Comparison of ENCODE assay signal across 1 cellular context in genomic region chr6:137882225-137882961, GRCh38.
TF ChIP-seq lines count a peak whose summit lies in the region.

No MANE protein-coding gene starts in this region.

TF ChIP-seq in HepG2, 621 proteins besides CTCF, POLR2A, EP300 and RAD21 (continued from another document):
- TF ChIP-seq BCL3 (CRISPR knock-in tag; IDR thresholded peaks at IDR 0.05), result no peak
- TF ChIP-seq HCFC1 (IDR thresholded peaks at IDR 0.05; ENCODE audit: low read depth, low read length), result no peak
- TF ChIP-seq HNF4A (CRISPR knock-in tag; IDR thresholded peaks at IDR 0.05), result no peak
- TF ChIP-seq ZNF230 (CRISPR knock-in tag; IDR thresholded peaks at IDR 0.05), result no peak
- no peak for TF ChIP-seq SATB2 (CRISPR knock-in tag; IDR thresholded peaks at IDR 0.05)
- TF ChIP-seq RFXANK (CRISPR knock-in tag; IDR thresholded peaks at IDR 0.05), result no peak
- TF ChIP-seq MXI1 (IDR thresholded peaks at IDR 0.05; ENCODE audit: borderline replicate concordance, low read depth, low read length), result no peak
- TF ChIP-seq MXD1 (CRISPR knock-in tag; IDR thresholded peaks at IDR 0.05), result no peak
- no peak for TF ChIP-seq PREB (CRISPR knock-in tag; IDR thresholded peaks at IDR 0.05)
- 0 out of 2 replicates have a peak, but pooled peaks have one; percentile 88 for TF ChIP-seq POLR2AphosphoS2 (IDR thresholded peaks at IDR 0.05; ENCODE audit: low read depth, low read length)
- TF ChIP-seq ATF4 (CRISPR knock-in tag; IDR thresholded peaks at IDR 0.05), result no peak
- TF ChIP-seq HHEX (CRISPR knock-in tag; IDR thresholded peaks at IDR 0.05), result no peak
- no peak for TF ChIP-seq THAP7 (CRISPR knock-in tag; IDR thresholded peaks at IDR 0.05)
- peak; percentile 85 for TF ChIP-seq RBM22 (optimal IDR thresholded peaks at IDR 0.05; ENCODE audit: low read length)
- TF ChIP-seq REPIN1 (CRISPR knock-in tag; IDR thresholded peaks at IDR 0.05; ENCODE audit: borderline replicate concordance, low read depth), result no peak
- TF ChIP-seq ZNF660 (CRISPR knock-in tag; IDR thresholded peaks at IDR 0.05; ENCODE audit: borderline replicate concordance, low read depth), result no peak
- no peak for TF ChIP-seq ZNF839 (CRISPR knock-in tag; IDR thresholded peaks at IDR 0.05; ENCODE audit: borderline replicate concordance)
- TF ChIP-seq MXD3 (CRISPR knock-in tag; IDR thresholded peaks at IDR 0.05), result no peak
- 0 out of 2 replicates have a peak, but pooled peaks have one; percentile 54 for TF ChIP-seq CEBPB (IDR thresholded peaks at IDR 0.05; ENCODE audit: borderline replicate concordance, low read depth, low read length)
- TF ChIP-seq JUND (CRISPR knock-in tag; IDR thresholded peaks at IDR 0.05), result no peak
- no peak for TF ChIP-seq TBX2 (CRISPR knock-in tag; IDR thresholded peaks at IDR 0.05; ENCODE audit: borderline replicate concordance)
- TF ChIP-seq ZNF777 (CRISPR knock-in tag; IDR thresholded peaks at IDR 0.05), result no peak
- no peak for TF ChIP-seq ZBTB7B (CRISPR knock-in tag; IDR thresholded peaks at IDR 0.05)
- TF ChIP-seq ZNF441 (CRISPR knock-in tag; IDR thresholded peaks at IDR 0.05; ENCODE audit: borderline replicate concordance), result no peak
- TF ChIP-seq MBNL3 (CRISPR knock-in tag; conservative IDR thresholded peaks at IDR 0.05), result no peak
- TF ChIP-seq PRDM4 (CRISPR knock-in tag; IDR thresholded peaks at IDR 0.05; ENCODE audit: borderline replicate concordance), result no peak
- no peak for TF ChIP-seq ZNF205 (CRISPR knock-in tag; IDR thresholded peaks at IDR 0.05)
- no peak for TF ChIP-seq ZMYM4 (CRISPR knock-in tag; IDR thresholded peaks at IDR 0.05)
- TF ChIP-seq ZFX (CRISPR knock-in tag; IDR thresholded peaks at IDR 0.05; ENCODE audit: low read depth), result no peak
- TF ChIP-seq ZNF670 (CRISPR knock-in tag; IDR thresholded peaks at IDR 0.05; ENCODE audit: borderline replicate concordance), result no peak
- no peak for TF ChIP-seq MTF2 (CRISPR knock-in tag; IDR thresholded peaks at IDR 0.05; ENCODE audit: borderline replicate concordance)
- TF ChIP-seq AKAP8 (CRISPR knock-in tag; IDR thresholded peaks at IDR 0.05), result no peak
- no peak for TF ChIP-seq THYN1 (CRISPR knock-in tag; IDR thresholded peaks at IDR 0.05; ENCODE audit: borderline replicate concordance, low read depth)
- TF ChIP-seq ZNF7 (CRISPR knock-in tag; IDR thresholded peaks at IDR 0.05), result no peak
- no peak for TF ChIP-seq ELF4 (CRISPR knock-in tag; IDR thresholded peaks at IDR 0.05; ENCODE audit: borderline replicate concordance)
- TF ChIP-seq ZHX1 (CRISPR knock-in tag; IDR thresholded peaks at IDR 0.05; ENCODE audit: low read depth), result no peak
- no peak for TF ChIP-seq ZSCAN12 (CRISPR knock-in tag; IDR thresholded peaks at IDR 0.05)
- TF ChIP-seq RCOR2 (CRISPR knock-in tag; IDR thresholded peaks at IDR 0.05), result no peak
- no peak for TF ChIP-seq ZNF224 (CRISPR knock-in tag; IDR thresholded peaks at IDR 0.05)
- TF ChIP-seq ZNF24 (IDR thresholded peaks at IDR 0.05), result no peak
- no peak for TF ChIP-seq ZNF547 (CRISPR knock-in tag; IDR thresholded peaks at IDR 0.05)
- no peak for TF ChIP-seq ZFY (CRISPR knock-in tag; IDR thresholded peaks at IDR 0.05)
- TF ChIP-seq CENPBD1 (CRISPR knock-in tag; IDR thresholded peaks at IDR 0.05; ENCODE audit: borderline replicate concordance, low read depth), result no peak
- no peak for TF ChIP-seq ZFP41 (CRISPR knock-in tag; IDR thresholded peaks at IDR 0.05; ENCODE audit: borderline replicate concordance)
- TF ChIP-seq TEAD3 (CRISPR knock-in tag; optimal IDR thresholded peaks at IDR 0.05; ENCODE audit: borderline replicate concordance), result peak; percentile 22
- TF ChIP-seq SKI (IDR thresholded peaks at IDR 0.05; ENCODE audit: partially characterized antibody), result no peak
- TF ChIP-seq MAZ (IDR thresholded peaks at IDR 0.05; ENCODE audit: borderline replicate concordance, low read depth, low read length), result no peak
- TF ChIP-seq MAZ (CRISPR knock-in tag; IDR thresholded peaks at IDR 0.05; ENCODE audit: low read depth), result no peak
- no peak for TF ChIP-seq RFXAP (CRISPR knock-in tag; IDR thresholded peaks at IDR 0.05; ENCODE audit: borderline replicate concordance)
- no peak for TF ChIP-seq IRF2 (CRISPR knock-in tag; IDR thresholded peaks at IDR 0.05)
- TF ChIP-seq ZFP36 (IDR thresholded peaks at IDR 0.05; ENCODE audit: borderline replicate concordance, low read depth, low read length, partially characterized antibody), result no peak
- peak; percentile 45; the same call in 1 of the 2 replicates for TF ChIP-seq POLR2G (IDR thresholded peaks at IDR 0.05; ENCODE audit: low read depth, low read length)
- no peak for TF ChIP-seq ZNF280B (CRISPR knock-in tag; IDR thresholded peaks at IDR 0.05; ENCODE audit: borderline replicate concordance)
- no peak for TF ChIP-seq HNF4G (IDR thresholded peaks at IDR 0.05; ENCODE audit: borderline replicate concordance, low read depth, low read length)
- TF ChIP-seq HNF4G (CRISPR knock-in tag; IDR thresholded peaks at IDR 0.05; ENCODE audit: borderline replicate concordance, low read depth), result no peak
- TF ChIP-seq PATZ1 (CRISPR knock-in tag; IDR thresholded peaks at IDR 0.05), result peak; percentile 15; the same call in 1 of the 2 replicates
- TF ChIP-seq MAX (IDR thresholded peaks at IDR 0.05), result no peak
